ENCODE assay signal across 14 cellular contexts in the genomic region with DNA sequence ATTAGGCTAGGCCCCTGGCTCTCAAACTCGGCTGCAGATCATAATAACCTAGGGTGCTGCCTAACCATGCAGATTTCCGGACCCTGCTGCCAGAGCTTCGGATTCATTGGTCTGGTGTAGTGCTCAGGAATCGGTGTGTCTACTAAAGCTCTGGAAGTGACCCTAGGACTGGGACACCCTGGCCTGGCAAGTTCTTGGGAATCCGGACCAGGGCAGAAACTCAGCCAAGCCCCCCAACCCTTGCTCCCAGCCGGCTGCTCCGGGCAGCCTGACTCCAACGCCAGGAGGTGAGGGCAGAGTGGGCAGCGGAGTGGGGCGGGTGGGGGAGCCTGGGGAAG. TPM values are rescaled to one million over a fixed set of nuclear protein-coding genes. Genes with fewer than 3 reads are reported as not detected.
DNase-seq lines count a peak whose midpoint lies in the region; ATAC-seq and TF ChIP-seq lines count a peak whose summit lies in the region.
"Had no signal": no experiment of that assay in that cellular context is flagged by ENCODE, and none has a peak within 500 bp of the region (broad histone marks: within the 10 kb centered on the region; RNA-seq: fewer than 3 reads in every experiment).

No MANE protein-coding gene starts in this region.

- H3K36me3 ChIP-seq in heart right ventricle (no peaks in the 10 kb centered on the region), esophagus muscularis mucosa (no peaks in the 10 kb centered on the region), vagina (no peaks in the 10 kb centered on the region)

- no peak overlapping the region for H3K27ac ChIP-seq in heart right ventricle
- H3K27ac ChIP-seq in esophagus muscularis mucosa (replicated peaks in 1 of 4): no peak overlapping the region
- H3K27ac ChIP-seq in vagina: no peak overlapping the region
- H3K27ac ChIP-seq: body of pancreas had no signal

- H3K4me3 ChIP-seq in heart right ventricle (peak overlapping the region in 9 of 10 donors; percentile 16 to 56 (median 49)), esophagus muscularis mucosa (peak overlapping the region; percentile 53 to 65 (median 58)), vagina (peak overlapping the region; percentile 39 to 54)
- H3K4me3 ChIP-seq: body of pancreas had no signal

- H3K4me3 Mint-ChIP-seq in nephron progenitor cell: peak overlapping the region; percentile 62
- H3K4me3 Mint-ChIP-seq: activated CD4-positive, alpha-beta memory T cell treated with anti-CD3 and anti-CD28 coated beads for 36 hours; natural killer cell had no signal

- peaks cover 65% of the 10 kb centered on the region for H3K36me3 Mint-ChIP-seq in nephron progenitor cell (ENCODE audit: low read depth)
- H3K36me3 Mint-ChIP-seq: natural killer cell had no signal

- H3K4me1 ChIP-seq in heart right ventricle (peaks cover 0 to 11% (median 5%) of the 10 kb centered on the region in 9 donors), esophagus muscularis mucosa (peaks cover 6 to 17% (median 15%) of the 10 kb centered on the region in 4 donors), vagina (peaks cover 11% of the 10 kb centered on the region)

- H3K27me3 ChIP-seq in heart right ventricle (peaks cover 0 to 69% (median 38%) of the 10 kb centered on the region in 7 donors), esophagus muscularis mucosa (peaks cover 0 to 62% (median 13%) of the 10 kb centered on the region in 4 donors), vagina (no peaks in the 10 kb centered on the region)

- intact Hi-C loops in heart right ventricle (cut with DNase I) (no loop called here), left ventricle myocardium superior (cut with micrococcal nuclease) (no loop called here), esophagus muscularis mucosa (cut with DNase I) (no loop called here), vagina (cut with DNase I) (no loop called here)

- 69 to 76% methylated on average over 10 of the region's 10 CpGs for WGBS in heart right ventricle, 2 donors
- WGBS in esophagus muscularis mucosa: 77% methylated on average over 5 of the region's 10 CpGs

- H3K9me3 ChIP-seq in heart right ventricle: peaks cover 0 to 15% (median 0%) of the 10 kb centered on the region in 11 donors
- H3K9me3 ChIP-seq in esophagus muscularis mucosa: no peaks in the 10 kb centered on the region
- H3K9me3 ChIP-seq in vagina: no peaks in the 10 kb centered on the region
- H3K9me3 ChIP-seq: body of pancreas had no signal

- ATAC-seq in heart right ventricle: no peak
- ATAC-seq in left ventricle myocardium superior: no peak

- DNase-seq in heart right ventricle (no peak), left ventricle myocardium superior (no peak), esophagus muscularis mucosa (ENCODE audit: extremely low spot score) (no peak), nephron progenitor cell (no peak), vagina (ENCODE audit: extremely low spot score in 2 of 2) (no peak), pons (ENCODE audit: low spot score) (no peak), cortex of kidney (lab: John Stamatoyannopoulos, UW) (no peak)
- DNase-seq in activated CD4-positive, alpha-beta T cell treated with anti-CD3 and anti-CD28 coated beads, Interleukin-2, amount 50 U/mL, for 48 hours: no peak
- DNase-seq: activated CD4-positive, alpha-beta memory T cell treated with anti-CD3 and anti-CD28 coated beads for 36 hours; body of pancreas; Karpas-422; natural killer cell; NCI-H187 treated with DMSO at 0.1 percent for 48 hours; T1000 had no signal

- no peaks in the 10 kb centered on the region for H3K27me3 Mint-ChIP-seq in nephron progenitor cell (ENCODE audit: low read depth, poor library complexity)

- TF ChIP-seq POLR2A in esophagus muscularis mucosa (IDR thresholded peaks at IDR 0.05; ENCODE audit: low read depth) (no peak), vagina (IDR thresholded peaks at IDR 0.05) (no peak)

- TF ChIP-seq CTCF in heart right ventricle (IDR thresholded peaks at IDR 0.05) (no peak), esophagus muscularis mucosa (IDR thresholded peaks at IDR 0.05) (no peak), nephron progenitor cell (IDR thresholded peaks at IDR 0.05) (no peak), vagina (IDR thresholded peaks at IDR 0.05) (no peak)

- peaks cover 38% of the 10 kb centered on the region for H3K9me3 Mint-ChIP-seq in nephron progenitor cell
- H3K9me3 Mint-ChIP-seq: natural killer cell had no signal

- peak overlapping the region; percentile 25 for H3K27ac Mint-ChIP-seq in nephron progenitor cell
- H3K27ac Mint-ChIP-seq: activated CD4-positive, alpha-beta memory T cell treated with anti-CD3 and anti-CD28 coated beads for 36 hours; natural killer cell had no signal

- TF ChIP-seq EP300 in esophagus muscularis mucosa (IDR thresholded peaks at IDR 0.05): no peak

- H3K4me1 Mint-ChIP-seq in nephron progenitor cell: peaks cover 44% of the 10 kb centered on the region

RNA-seq across cellular contexts. Expression of gene IGDCC3, which starts 23.0 kb away (rescaled TPM):
- total RNA-seq in heart right ventricle (under 1 TPM in 7 of 10 donors, not detected in 3; 0.05 to 0.57 (median 0.16) TPM), left ventricle myocardium superior (0.10 TPM), esophagus muscularis mucosa (under 1 TPM in 1 of 4 donors, not detected in 3; 0.17 TPM), vagina (0.49 TPM)
- polyA plus RNA-seq in heart right ventricle: under 1 TPM in 1 of 2 donors, not detected in 1; under 0.01 TPM
- total RNA-seq: activated CD4-positive, alpha-beta memory T cell treated with anti-CD3 and anti-CD28 coated beads for 36 hours; body of pancreas; natural killer cell had no signal

RNA-seq across cellular contexts. Expression of gene RNU5B-1, which starts 50.3 kb away (rescaled TPM):
- 10 to 100 TPM in 2 of 10 donors, not detected in 8; 18.2 to 51.0 TPM for total RNA-seq in heart right ventricle
- polyA plus RNA-seq in heart right ventricle: not detected
- total RNA-seq in left ventricle myocardium superior: 40.8 TPM
- total RNA-seq in esophagus muscularis mucosa: not detected
- not detected for total RNA-seq in vagina
- total RNA-seq: activated CD4-positive, alpha-beta memory T cell treated with anti-CD3 and anti-CD28 coated beads for 36 hours; body of pancreas had no signal

RNA-seq across cellular contexts. Expression of gene RNU5A-1, which starts 59.0 kb away (rescaled TPM):
- not detected for total RNA-seq in heart right ventricle
- polyA plus RNA-seq in heart right ventricle: not detected
- total RNA-seq in left ventricle myocardium superior: not detected
- total RNA-seq in esophagus muscularis mucosa: not detected
- total RNA-seq in vagina: not detected
- total RNA-seq: activated CD4-positive, alpha-beta memory T cell treated with anti-CD3 and anti-CD28 coated beads for 36 hours; body of pancreas; natural killer cell had no signal
